25 cellular contexts compared by ENCODE assay signal in genomic region chr2:236636261-236636660, GRCh38.
"Had no signal": no experiment of that assay in that cellular context is flagged by ENCODE, and none has a peak within 500 bp of the region (broad histone marks: within the 10 kb centered on the region; RNA-seq: fewer than 3 reads in every experiment).

No MANE protein-coding gene starts in this region.

- H3K9me3 Mint-ChIP-seq: activated naive CD4-positive, alpha-beta T cell treated with anti-CD3 and anti-CD28 coated beads for 36 hours; activated naive CD8-positive, alpha-beta T cell treated with anti-CD3 and anti-CD28 coated beads, Interleukin-2, amount 10 ng/mL, durations not matched to agents 7 days and 5 days; activated T-cell treated with anti-CD3 and anti-CD28 coated beads, Interleukin-2, amount 50 U/mL, for 24 hours; activated T-helper 2 cell treated with anti-CD3 and anti-CD28 coated beads, Interferon-gamma antibody, Interleukin-2, Interleukin-4, amounts not matched to agents 10 μg/mL and 5 μg/mL and 100 μg/mL, durations not matched to agents 14 hours and 24 hours and 36 hours; mesothelial cell of epicardium; T-cell; T-helper 2 cell treated with Interferon-gamma antibody and Interleukin-4, amounts not matched to agents 5 μg/mL and 100 μg/mL, for 36 hours had no signal

- H3K27me3 ChIP-seq: breast epithelium, heart left ventricle, left lung, ovary had no signal

- H3K4me3 ChIP-seq: breast epithelium, heart left ventricle, left lung, lung, ovary, psoas muscle, skin epidermis, thoracic aorta had no signal

- H3K36me3 ChIP-seq: breast epithelium, heart left ventricle, left lung, ovary, thoracic aorta had no signal

- H3K36me3 Mint-ChIP-seq: activated naive CD8-positive, alpha-beta T cell treated with anti-CD3 and anti-CD28 coated beads, Interleukin-2, amount 10 ng/mL, durations not matched to agents 7 days and 5 days; mesothelial cell of epicardium; naive thymus-derived CD8-positive, alpha-beta T cell; stimulated activated naive B cell treated with anti-CD40 and anti-IgM and Interleukin-4, amounts not matched to agents 10 μg/mL and 1 μg/mL and 100 μg/mL, for 72 hours; T-cell had no signal

- ATAC-seq: heart left ventricle; left lung; naive thymus-derived CD8-positive, alpha-beta T cell; psoas muscle; right cardiac atrium; stimulated activated naive B cell treated with anti-CD40 and anti-IgM and Interleukin-4, amounts not matched to agents 10 μg/mL and 1 μg/mL and 100 μg/mL, for 72 hours; T-cell had no signal

- H3K9me3 ChIP-seq: breast epithelium, ovary, thoracic aorta had no signal

- H3K4me3 Mint-ChIP-seq: activated naive CD4-positive, alpha-beta T cell treated with anti-CD3 and anti-CD28 coated beads for 36 hours; activated naive CD8-positive, alpha-beta T cell treated with anti-CD3 and anti-CD28 coated beads, Interleukin-2, amount 10 ng/mL, durations not matched to agents 7 days and 5 days; activated T-cell treated with anti-CD3 and anti-CD28 coated beads, Interleukin-2, amount 50 U/mL, for 24 hours; mesothelial cell of epicardium; naive thymus-derived CD8-positive, alpha-beta T cell; stimulated activated naive B cell treated with anti-CD40 and anti-IgM and Interleukin-4, amounts not matched to agents 10 μg/mL and 1 μg/mL and 100 μg/mL, for 72 hours; T-cell; T-helper 2 cell treated with Interferon-gamma antibody and Interleukin-4, amounts not matched to agents 5 μg/mL and 100 μg/mL, for 36 hours had no signal

- DNase-seq: activated CD4-positive, alpha-beta T cell treated with anti-CD3 and anti-CD28 coated beads, Interleukin-2, amount 50 U/mL, for 4 hours; activated CD4-positive, CD25-positive, alpha-beta regulatory T cell treated with anti-CD3 and anti-CD28 coated beads, Interleukin-2, amount 50 U/mL, for 72 hours; activated naive CD4-positive, alpha-beta T cell treated with anti-CD3 and anti-CD28 coated beads for 36 hours; activated naive CD8-positive, alpha-beta T cell treated with anti-CD3 and anti-CD28 coated beads, Interleukin-2, amount 10 ng/mL, durations not matched to agents 7 days and 5 days; activated T-cell treated with anti-CD3 and anti-CD28 coated beads, Interleukin-2, amount 50 U/mL, for 24 hours; amniotic stem cell; cortex of kidney; kidney; left lung; naive thymus-derived CD8-positive, alpha-beta T cell; psoas muscle; stimulated activated CD4-positive, alpha-beta T cell treated with anti-CD3 and anti-CD28 coated beads, Interleukin-2, amount 100 ng/mL, for 24 hours; stimulated activated naive B cell treated with anti-CD40 and anti-IgM and Interleukin-4, amounts not matched to agents 10 μg/mL and 1 μg/mL and 100 μg/mL, for 72 hours; T-cell had no signal

- H3K27ac Mint-ChIP-seq: activated naive CD4-positive, alpha-beta T cell treated with anti-CD3 and anti-CD28 coated beads for 36 hours; activated naive CD8-positive, alpha-beta T cell treated with anti-CD3 and anti-CD28 coated beads, Interleukin-2, amount 10 ng/mL, durations not matched to agents 7 days and 5 days; activated T-cell treated with anti-CD3 and anti-CD28 coated beads, Interleukin-2, amount 50 U/mL, for 24 hours; activated T-helper 2 cell treated with anti-CD3 and anti-CD28 coated beads, Interferon-gamma antibody, Interleukin-2, Interleukin-4, amounts not matched to agents 10 μg/mL and 5 μg/mL and 100 μg/mL, durations not matched to agents 14 hours and 24 hours and 36 hours; mesothelial cell of epicardium; stimulated activated naive B cell treated with anti-CD40 and anti-IgM and Interleukin-4, amounts not matched to agents 10 μg/mL and 1 μg/mL and 100 μg/mL, for 72 hours; T-cell; T-helper 2 cell treated with Interferon-gamma antibody and Interleukin-4, amounts not matched to agents 5 μg/mL and 100 μg/mL, for 36 hours had no signal

- H3K4me1 ChIP-seq: breast epithelium, left lung, psoas muscle had no signal

- H3K4me1 Mint-ChIP-seq: stimulated activated naive B cell treated with anti-CD40 and anti-IgM and Interleukin-4, amounts not matched to agents 10 μg/mL and 1 μg/mL and 100 μg/mL, for 72 hours had no signal

- H3K27ac ChIP-seq: breast epithelium, heart left ventricle, left lung, ovary, psoas muscle, thoracic aorta, VCaP had no signal
